Comparison of ENCODE assay signal across 17 cellular contexts in the genomic region with DNA sequence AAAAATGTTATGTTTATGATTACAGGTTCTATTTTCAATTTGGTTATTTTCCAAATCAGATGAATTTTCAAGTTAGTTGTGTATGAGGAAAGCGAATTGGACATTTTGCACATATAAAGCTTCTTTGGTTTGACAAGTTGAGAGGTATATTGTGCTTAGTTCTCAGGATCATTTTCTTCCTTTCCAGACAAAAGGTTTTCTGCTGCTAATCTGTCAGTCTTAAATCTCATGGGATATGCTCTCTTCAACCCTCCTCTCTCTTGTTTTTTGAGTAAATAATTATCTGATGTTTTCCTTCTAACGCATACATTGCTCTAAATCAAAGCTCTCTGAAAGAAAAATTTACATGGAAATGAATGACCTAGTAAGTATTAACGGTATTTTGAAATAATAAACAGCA.
DNase-seq lines count a peak whose midpoint lies in the region; ATAC-seq and TF ChIP-seq lines count a peak whose summit lies in the region.
"Had no signal": no experiment of that assay in that cellular context is flagged by ENCODE, and none has a peak within 500 bp of the region (broad histone marks: within the 10 kb centered on the region; RNA-seq: fewer than 3 reads in every experiment).

No MANE protein-coding gene starts in this region.

- H3K27ac ChIP-seq in esophagus muscularis mucosa (replicated peaks in 1 of 4): peak overlapping the region; percentile 41 to 55 (median 49)
- H3K27ac ChIP-seq in neural cell (ENCODE audit: low read length): peak overlapping the region; percentile 91
- no peak overlapping the region for H3K27ac ChIP-seq in esophagus squamous epithelium

- DNase-seq in brain pericyte (ENCODE audit: low read depth, low spot score) (peak; percentile 74), chondrocyte (ENCODE audit: low spot score) (no peak), esophagus muscularis mucosa (ENCODE audit: extremely low spot score) (no peak), esophagus squamous epithelium (lab: John Stamatoyannopoulos, UW) (no peak), pons (ENCODE audit: low spot score) (no peak)
- no peak for DNase-seq in stimulated activated effector memory CD8-positive, alpha-beta T cell treated with anti-CD3 and anti-CD28 coated beads, Interleukin-12 subunit alpha, Interleukin-12 subunit beta, amount 100 ng/mL, for 72 hours (ENCODE audit: low spot score in 2 of 2)
- DNase-seq: C1 segment of cervical spinal cord; Calu3; CD4-positive, alpha-beta memory T cell; COR-L47; DMS53; DMS79 treated with DMSO at 0.1 percent for 48 hours; GF-D8; GOT3; HFFc6 had no signal

- no peaks in the 10 kb centered on the region for H3K9me3 Mint-ChIP-seq in chondrocyte (ENCODE audit: low read depth)
- peaks cover 4% of the 10 kb centered on the region for H3K9me3 Mint-ChIP-seq in stimulated activated effector memory CD8-positive, alpha-beta T cell treated with anti-CD3 and anti-CD28 coated beads, Interleukin-12 subunit alpha, Interleukin-12 subunit beta, amount 100 ng/mL, for 72 hours

- TF ChIP-seq RAD21 in neural cell (conservative IDR thresholded peaks at IDR 0.05): no peak

- intact Hi-C loops in esophagus muscularis mucosa (cut with DNase I) (no loop called here), esophagus squamous epithelium (cut with DNase I) (no loop called here)

- WGBS in esophagus muscularis mucosa: 31% methylated on average over 3 of the region's 3 CpGs
- 47 to 57% methylated on average over 3 of the region's 3 CpGs for WGBS in esophagus squamous epithelium, 2 donors

- H3K27me3 ChIP-seq in esophagus muscularis mucosa: no peaks in the 10 kb centered on the region
- no peaks in the 10 kb centered on the region for H3K27me3 ChIP-seq in neural cell (ENCODE audit: insufficient read depth, low read depth, low read length)
- H3K27me3 ChIP-seq in esophagus squamous epithelium: no peaks in the 10 kb centered on the region

- no peaks in the 10 kb centered on the region for H3K36me3 Mint-ChIP-seq in chondrocyte (ENCODE audit: low read depth)
- H3K36me3 Mint-ChIP-seq in stimulated activated effector memory CD8-positive, alpha-beta T cell treated with anti-CD3 and anti-CD28 coated beads, Interleukin-12 subunit alpha, Interleukin-12 subunit beta, amount 100 ng/mL, for 72 hours: no peaks in the 10 kb centered on the region
- H3K36me3 Mint-ChIP-seq: CD4-positive, alpha-beta memory T cell had no signal

- peaks cover 5% of the 10 kb centered on the region for H3F3A ChIP-seq in neural cell (ENCODE audit: insufficient read depth, low read length, poor library complexity, severe bottlenecking)

- peak overlapping the region; percentile 64 for H3K9ac ChIP-seq in neural cell (ENCODE audit: low read length)

- peak overlapping the region; percentile 47 for H3K27ac Mint-ChIP-seq in chondrocyte (ENCODE audit: unreplicated experiment)
- H3K27ac Mint-ChIP-seq in stimulated activated effector memory CD8-positive, alpha-beta T cell treated with anti-CD3 and anti-CD28 coated beads, Interleukin-12 subunit alpha, Interleukin-12 subunit beta, amount 100 ng/mL, for 72 hours: no peak overlapping the region
- H3K27ac Mint-ChIP-seq: CD4-positive, alpha-beta memory T cell; HFFc6 had no signal

- TF ChIP-seq POLR2A in esophagus muscularis mucosa (IDR thresholded peaks at IDR 0.05; ENCODE audit: low read depth): no peak
- no peak for TF ChIP-seq POLR2A in esophagus squamous epithelium (IDR thresholded peaks at IDR 0.05)

- no peaks in the 10 kb centered on the region for H3K27me3 Mint-ChIP-seq in chondrocyte (ENCODE audit: low read depth)
- H3K27me3 Mint-ChIP-seq: CD4-positive, alpha-beta memory T cell had no signal

- H3K4me1 Mint-ChIP-seq in chondrocyte (ENCODE audit: low read depth): peaks cover 25% of the 10 kb centered on the region
- no peaks in the 10 kb centered on the region for H3K4me1 Mint-ChIP-seq in stimulated activated effector memory CD8-positive, alpha-beta T cell treated with anti-CD3 and anti-CD28 coated beads, Interleukin-12 subunit alpha, Interleukin-12 subunit beta, amount 100 ng/mL, for 72 hours
- H3K4me1 Mint-ChIP-seq: CD4-positive, alpha-beta memory T cell had no signal

- H3K4me3 ChIP-seq in esophagus muscularis mucosa: no peak overlapping the region
- H3K4me3 ChIP-seq in neural cell (ENCODE audit: low read length): no peak overlapping the region
- no peak overlapping the region for H3K4me3 ChIP-seq in esophagus squamous epithelium
- H3K4me3 ChIP-seq: HAP-1 had no signal

- H4K20me1 ChIP-seq in neural cell (ENCODE audit: insufficient read depth): no peaks in the 10 kb centered on the region

- TF ChIP-seq CTCF in chondrocyte (IDR thresholded peaks at IDR 0.05): no peak
- no peak for TF ChIP-seq CTCF in esophagus muscularis mucosa (IDR thresholded peaks at IDR 0.05)
- no peak for TF ChIP-seq CTCF in neural cell (IDR thresholded peaks at IDR 0.05; ENCODE audit: poor library complexity, severe bottlenecking)
- TF ChIP-seq CTCF in esophagus squamous epithelium (IDR thresholded peaks at IDR 0.05): no peak

- no peak for ATAC-seq in stimulated activated effector memory CD8-positive, alpha-beta T cell treated with anti-CD3 and anti-CD28 coated beads, Interleukin-12 subunit alpha, Interleukin-12 subunit beta, amount 100 ng/mL, for 72 hours

- H3K36me3 ChIP-seq in esophagus muscularis mucosa: no peaks in the 10 kb centered on the region
- H3K36me3 ChIP-seq in neural cell (ENCODE audit: insufficient read depth, low read length): no peaks in the 10 kb centered on the region
- no peaks in the 10 kb centered on the region for H3K36me3 ChIP-seq in esophagus squamous epithelium
- H3K36me3 ChIP-seq: HAP-1 had no signal

- H3K9me2 ChIP-seq in neural cell (ENCODE audit: insufficient read depth, low read length): no peaks in the 10 kb centered on the region

- H3K79me2 ChIP-seq in neural cell (replicated peaks; ENCODE audit: insufficient read depth, low read length): no peaks in the 10 kb centered on the region

- no peak overlapping the region for H3K4me3 Mint-ChIP-seq in chondrocyte (ENCODE audit: unreplicated experiment)
- no peak overlapping the region for H3K4me3 Mint-ChIP-seq in stimulated activated effector memory CD8-positive, alpha-beta T cell treated with anti-CD3 and anti-CD28 coated beads, Interleukin-12 subunit alpha, Interleukin-12 subunit beta, amount 100 ng/mL, for 72 hours
- H3K4me3 Mint-ChIP-seq: CD4-positive, alpha-beta memory T cell; HFFc6 had no signal

- H3K4me1 ChIP-seq in esophagus muscularis mucosa: peaks cover under 1 to 15% (median 10%) of the 10 kb centered on the region in 4 donors
- H3K4me1 ChIP-seq in esophagus squamous epithelium: no peaks in the 10 kb centered on the region
- H3K4me1 ChIP-seq: HAP-1 had no signal

- TF ChIP-seq EP300 in esophagus muscularis mucosa (IDR thresholded peaks at IDR 0.05): no peak
- peak; percentile 98 for TF ChIP-seq EP300 in neural cell (conservative IDR thresholded peaks at IDR 0.05; ENCODE audit: poor library complexity, severe bottlenecking)

- no peak overlapping the region for H2AFZ ChIP-seq in neural cell (ENCODE audit: low read depth, low read length)

- no peak overlapping the region for H3K4me2 ChIP-seq in neural cell (ENCODE audit: low read length)

- H3K9me3 ChIP-seq in esophagus muscularis mucosa: no peaks in the 10 kb centered on the region
- no peaks in the 10 kb centered on the region for H3K9me3 ChIP-seq in neural cell (ENCODE audit: low read length)
- H3K9me3 ChIP-seq in esophagus squamous epithelium: no peaks in the 10 kb centered on the region
- H3K9me3 ChIP-seq: HAP-1 had no signal

TF ChIP-seq in neural cell, 6 proteins besides CTCF, POLR2A, EP300 and RAD21:
- TF ChIP-seq POLR2AphosphoS5 (IDR thresholded peaks at IDR 0.05) (peak; percentile 85), TAF1 (IDR thresholded peaks at IDR 0.05; ENCODE audit: low read depth) (no peak), SMC3 (conservative IDR thresholded peaks at IDR 0.05; ENCODE audit: poor library complexity) (no peak), EZH2 (IDR thresholded peaks at IDR 0.05; ENCODE audit: borderline replicate concordance, insufficient read depth, low read length, poor library complexity, severe bottlenecking) (no peak), MXI1 (conservative IDR thresholded peaks at IDR 0.05; ENCODE audit: poor library complexity, severe bottlenecking) (no peak)
- TF ChIP-seq, protein P1, sequence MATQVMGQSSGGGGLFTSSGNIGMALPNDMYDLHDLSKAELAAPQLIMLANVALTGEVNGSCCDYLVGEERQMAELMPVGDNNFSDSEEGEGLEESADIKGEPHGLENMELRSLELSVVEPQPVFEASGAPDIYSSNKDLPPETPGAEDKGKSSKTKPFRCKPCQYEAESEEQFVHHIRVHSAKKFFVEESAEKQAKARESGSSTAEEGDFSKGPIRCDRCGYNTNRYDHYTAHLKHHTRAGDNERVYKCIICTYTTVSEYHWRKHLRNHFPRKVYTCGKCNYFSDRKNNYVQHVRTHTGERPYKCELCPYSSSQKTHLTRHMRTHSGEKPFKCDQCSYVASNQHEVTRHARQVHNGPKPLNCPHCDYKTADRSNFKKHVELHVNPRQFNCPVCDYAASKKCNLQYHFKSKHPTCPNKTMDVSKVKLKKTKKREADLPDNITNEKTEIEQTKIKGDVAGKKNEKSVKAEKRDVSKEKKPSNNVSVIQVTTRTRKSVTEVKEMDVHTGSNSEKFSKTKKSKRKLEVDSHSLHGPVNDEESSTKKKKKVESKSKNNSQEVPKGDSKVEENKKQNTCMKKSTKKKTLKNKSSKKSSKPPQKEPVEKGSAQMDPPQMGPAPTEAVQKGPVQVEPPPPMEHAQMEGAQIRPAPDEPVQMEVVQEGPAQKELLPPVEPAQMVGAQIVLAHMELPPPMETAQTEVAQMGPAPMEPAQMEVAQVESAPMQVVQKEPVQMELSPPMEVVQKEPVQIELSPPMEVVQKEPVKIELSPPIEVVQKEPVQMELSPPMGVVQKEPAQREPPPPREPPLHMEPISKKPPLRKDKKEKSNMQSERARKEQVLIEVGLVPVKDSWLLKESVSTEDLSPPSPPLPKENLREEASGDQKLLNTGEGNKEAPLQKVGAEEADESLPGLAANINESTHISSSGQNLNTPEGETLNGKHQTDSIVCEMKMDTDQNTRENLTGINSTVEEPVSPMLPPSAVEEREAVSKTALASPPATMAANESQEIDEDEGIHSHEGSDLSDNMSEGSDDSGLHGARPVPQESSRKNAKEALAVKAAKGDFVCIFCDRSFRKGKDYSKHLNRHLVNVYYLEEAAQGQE (IDR thresholded peaks at IDR 0.05; ENCODE audit: borderline replicate concordance): peak; percentile 66

Comparison
In these comparisons a context has a peak if more than half of its experiments do, and no peak if none do; other contexts are left out.
1. H3K27ac ChIP-seq: peak in esophagus muscularis mucosa (4 of 4) and neural cell (single experiment); none in esophagus squamous epithelium (0 of 4).